Comparison of ENCODE assay signal across 8 cellular contexts in genomic region chr11:105609832-105610781, GRCh38. TPM values are rescaled to one million over a fixed set of nuclear protein-coding genes. Genes with fewer than 3 reads are reported as not detected.
DNase-seq lines count a peak whose midpoint lies in the region; ATAC-seq and TF ChIP-seq lines count a peak whose summit lies in the region.

GRIA4 (plus strand) TSS chr11:105610073; CDS start chr11:105610998, 925 bp downstream.

- peaks cover 4 to 47% (median 6%) of the 10 kb centered on the region in 3 donors for H3K27me3 ChIP-seq in sigmoid colon

- no peaks in the 10 kb centered on the region for H3K9me3 ChIP-seq in sigmoid colon

- no peaks in the 10 kb centered on the region for H3K36me3 Mint-ChIP-seq in brain

- DNase-seq in Daoy (ENCODE audit: low read depth) (peak; percentile 54), NCI-H2029 treated with DMSO at 0.1 percent for 48 hours (lab: John Stamatoyannopoulos, UW) (peak; percentile 16), sigmoid colon (peak; percentile 75), NCI-H187 treated with DMSO at 0.1 percent for 48 hours (lab: John Stamatoyannopoulos, UW) (no peak)
- no peak for DNase-seq in effector CD4-positive, alpha-beta T cell

- H3K27ac ChIP-seq in sigmoid colon = peak within 1 kb of the TSS in 2 of 4 donors; percentile 33 to 46

- TF ChIP-seq EP300 in sigmoid colon (IDR thresholded peaks at IDR 0.05) = no peak

- H3K4me3 ChIP-seq in iPS-11a (ENCODE audit: low read depth, low read length) = peak within 1 kb of the TSS; percentile 65
- peak within 1 kb of the TSS; percentile 13 to 45 (median 38) for H3K4me3 ChIP-seq in sigmoid colon

- peaks cover 0 to 8% (median 0%) of the 10 kb centered on the region in 5 experiments for H3K9me3 Mint-ChIP-seq in brain

- H3K36me3 ChIP-seq in sigmoid colon = no peaks in the 10 kb centered on the region

- intact Hi-C loops in sigmoid colon (cut with DNase I) = no loop called here

- peak within 1 kb of the TSS; percentile 86 to 93 (median 90) for H3K27ac Mint-ChIP-seq in brain

- WGBS in sigmoid colon, 2 donors = 2 to 11% methylated on average over 54 of the region's 54 CpGs

- H3K4me1 ChIP-seq in sigmoid colon = peaks cover 0 to 20% (median 10%) of the 10 kb centered on the region in 4 donors

- peak within 1 kb of the TSS; percentile 85 to 91 (median 88) for H3K4me3 Mint-ChIP-seq in brain

- peaks cover 29% of the 10 kb centered on the region for H3K4me1 Mint-ChIP-seq in brain

- ATAC-seq in GM18907 (IDR thresholded peaks at IDR 0.05; ENCODE audit: unreplicated experiment) = no peak

- H3K27me3 Mint-ChIP-seq in brain = peaks cover 47% of the 10 kb centered on the region

- no peak for TF ChIP-seq CTCF in brain (conservative IDR thresholded peaks at IDR 0.05)
- TF ChIP-seq CTCF in sigmoid colon (IDR thresholded peaks at IDR 0.05) = no peak

- TF ChIP-seq POLR2A in sigmoid colon (IDR thresholded peaks at IDR 0.05) = no peak

RNA-seq across cellular contexts. Expression of gene GRIA4, which starts in this region (rescaled TPM):
- total RNA-seq in Daoy (2014; rRNA removed; shearing (Covaris generic)) = 1.2 and 1.5 TPM in 2 replicates
- polyA plus RNA-seq in brain (ENCODE audit: insufficient read depth, low read depth, low replicate concordance) = 4.8 TPM
- total RNA-seq in sigmoid colon = 1 to 10 TPM; 1.9 to 6.6 (median 4.3) TPM
- polyA plus RNA-seq in sigmoid colon = under 1 TPM; 0.23 to 0.60 (median 0.39) TPM

Comparison
In these comparisons a context has a peak if more than half of its experiments do, and no peak if none do; other contexts are left out.
1. DNase-seq: peak in Daoy (single experiment), NCI-H2029 treated with DMSO at 0.1 percent for 48 hours (single experiment) and sigmoid colon (single experiment); none in effector CD4-positive, alpha-beta T cell (single experiment) and NCI-H187 treated with DMSO at 0.1 percent for 48 hours (single experiment).